In the genomic region with DNA sequence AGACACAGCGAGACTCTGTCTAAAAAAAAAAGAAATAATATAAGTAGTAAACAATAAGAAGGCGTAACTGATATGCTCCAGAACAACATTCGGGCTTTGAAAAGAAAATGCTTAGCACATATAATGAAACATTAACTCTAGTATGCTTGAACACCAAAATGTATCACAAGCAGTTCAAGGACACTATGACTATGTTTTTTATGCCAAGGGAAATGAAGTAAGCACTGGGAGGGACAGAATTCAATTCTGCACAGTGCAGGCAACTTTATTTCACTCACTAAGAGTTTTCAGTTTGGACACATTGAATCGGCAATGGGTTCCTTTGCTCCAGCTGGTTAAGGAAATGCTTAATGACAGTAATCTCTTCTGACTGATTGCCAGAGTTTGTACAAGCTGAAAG, we compare ENCODE assay signal across 28 cellular contexts.
"Had no signal": no experiment of that assay in that cellular context is flagged by ENCODE, and none has a peak within 500 bp of the region (broad histone marks: within the 10 kb centered on the region; RNA-seq: fewer than 3 reads in every experiment).

No MANE protein-coding gene starts in this region.

- H3K9me3 ChIP-seq: colonic mucosa, gastroesophageal sphincter, heart left ventricle, left lung, lower lobe of right lung, prostate gland, suprapubic skin, transverse colon, upper lobe of right lung, uterus had no signal

- H3K27ac ChIP-seq: colonic mucosa, epithelial cell of prostate, gastroesophageal sphincter, heart left ventricle, left lung, lower lobe of right lung, prostate gland, skin epidermis, suprapubic skin, transverse colon, upper lobe of right lung, uterus had no signal

- FAIRE-seq: islet of Langerhans had no signal

- H3K4me3 ChIP-seq: colonic mucosa, gastroesophageal sphincter, heart left ventricle, left lung, lower lobe of right lung, prostate gland, skin epidermis, suprapubic skin, transverse colon, upper lobe of right lung, uterus had no signal

- H3K27me3 ChIP-seq: colonic mucosa, gastroesophageal sphincter, heart left ventricle, left lung, suprapubic skin, transverse colon, upper lobe of right lung, uterus had no signal

- ATAC-seq: esophagus mucosa; gastroesophageal sphincter; heart left ventricle; left lung; lower lobe of right lung; naive thymus-derived CD8-positive, alpha-beta T cell; right cardiac atrium; stimulated activated naive CD8-positive, alpha-beta T cell treated with anti-CD3 and anti-CD28 coated beads, Interleukin-15, amount 100 ng/mL, for 72 hours; upper lobe of right lung had no signal

- H3K4me1 ChIP-seq: colonic mucosa, gastroesophageal sphincter, left lung, lower lobe of right lung, prostate gland, suprapubic skin, transverse colon, upper lobe of right lung, uterus had no signal

- DNase-seq: colonic mucosa; effector CD8-positive, alpha-beta T cell; endodermal cell; foreskin fibroblast; heart left ventricle; hippocampal formation; left lung; lower lobe of right lung; naive thymus-derived CD8-positive, alpha-beta T cell; nephron progenitor cell; nucleus accumbens; right cardiac atrium; stimulated activated CD4-positive, alpha-beta T cell treated with anti-CD3 and anti-CD28 coated beads, Interleukin-12 subunit alpha, Interleukin-12 subunit beta, amount 100 ng/mL, for 4 hours; stimulated activated CD4-positive, alpha-beta T cell treated with anti-CD3 and anti-CD28 coated beads, Interleukin-1b, Interleukin-23, amount 100 ng/mL, for 48 hours; stimulated activated CD4-positive, alpha-beta T cell treated with anti-CD3 and anti-CD28 coated beads, Interleukin-4, amount 100 ng/mL, for 1 hour; stimulated activated CD8-positive, alpha-beta memory T cell treated with anti-CD3 and anti-CD28 coated beads, Interleukin-4, amount 100 ng/mL, for 48 hours; stimulated activated naive CD4-positive, alpha-beta T cell; stimulated activated naive CD8-positive, alpha-beta T cell treated with anti-CD3 and anti-CD28 coated beads, Interleukin-15, amount 100 ng/mL, for 72 hours; transverse colon; upper lobe of right lung; uterus had no signal

- H3K36me3 ChIP-seq: colonic mucosa, left lung, prostate gland, uterus had no signal
